Comparison of ENCODE assay signal across 8 cellular contexts in the genomic region with DNA sequence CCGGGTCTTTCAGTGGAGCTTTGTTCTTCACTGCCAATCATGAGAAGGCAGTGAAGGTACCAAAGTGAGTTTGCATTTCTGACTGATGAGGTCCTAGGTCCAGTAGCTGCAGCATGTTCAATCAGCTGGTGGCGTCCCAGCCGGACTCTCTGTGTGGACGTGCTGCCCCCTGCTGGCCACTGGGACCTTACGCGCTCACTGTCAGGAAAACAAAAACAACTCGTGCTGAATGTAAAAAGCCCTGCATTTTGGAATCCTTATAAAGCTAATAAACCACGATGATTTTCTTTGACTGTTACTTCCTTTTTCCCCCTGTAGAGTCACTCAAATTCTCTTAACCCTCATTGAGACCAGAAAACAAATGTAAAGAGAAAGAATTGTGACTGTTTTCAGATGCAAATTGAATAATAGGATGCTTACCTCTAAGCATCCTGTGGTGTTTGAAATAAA. TPM values are rescaled to one million over a fixed set of nuclear protein-coding genes. Genes with fewer than 3 reads are reported as not detected.
DNase-seq lines count a peak whose midpoint lies in the region; ATAC-seq and TF ChIP-seq lines count a peak whose summit lies in the region.

No MANE protein-coding gene starts in this region.

- H3K4me3 Mint-ChIP-seq in IgD-negative memory B cell = peak overlapping the region in 1 of 4 donors; percentile 67
- no peak overlapping the region for H3K4me3 Mint-ChIP-seq in activated T-cell treated with anti-CD3 and anti-CD28 coated beads, Interleukin-2, amount 50 U/mL, for 4 hours
- H3K4me3 Mint-ChIP-seq in nephron progenitor cell = no peak overlapping the region

- H3K27me3 Mint-ChIP-seq in IgD-negative memory B cell (peaks cover 2% of the 10 kb centered on the region), nephron progenitor cell (ENCODE audit: low read depth, poor library complexity) (no peaks in the 10 kb centered on the region)
- H3K27me3 Mint-ChIP-seq in activated T-cell treated with anti-CD3 and anti-CD28 coated beads, Interleukin-2, amount 50 U/mL, for 4 hours (ENCODE audit: low read depth) = peaks cover 46% of the 10 kb centered on the region

- H3F3A ChIP-seq in PC-9 (ENCODE audit: insufficient read depth, low read depth) = peaks cover 7% of the 10 kb centered on the region; the same call in 1 of the 2 replicates

- peak; percentile 75 to 83 for DNase-seq in PC-9
- DNase-seq in activated T-cell treated with anti-CD3 and anti-CD28 coated beads, Interleukin-2, amount 50 U/mL, for 4 hours = peak; percentile 72
- DNase-seq in fibroblast of peridontal ligament (ENCODE audit: extremely low read depth) = peak; percentile 82
- DNase-seq in nephron progenitor cell = peak; percentile 94
- peak; percentile 18 to 65 (median 58) for DNase-seq in stimulated activated naive CD4-positive, alpha-beta T cell (lab: John Stamatoyannopoulos, UW)

- H3K9me3 Mint-ChIP-seq in IgD-negative memory B cell (no peaks in the 10 kb centered on the region), nephron progenitor cell (no peaks in the 10 kb centered on the region)
- H3K9me3 Mint-ChIP-seq in activated T-cell treated with anti-CD3 and anti-CD28 coated beads, Interleukin-2, amount 50 U/mL, for 4 hours = no peaks in the 10 kb centered on the region

- H3K4me1 Mint-ChIP-seq in IgD-negative memory B cell (peaks cover 14 to 18% (median 15%) of the 10 kb centered on the region in 3 donors), nephron progenitor cell (peaks cover 6% of the 10 kb centered on the region)
- peaks cover 4% of the 10 kb centered on the region for H3K4me1 Mint-ChIP-seq in activated T-cell treated with anti-CD3 and anti-CD28 coated beads, Interleukin-2, amount 50 U/mL, for 4 hours (ENCODE audit: low read depth)

- H3K79me2 ChIP-seq in PC-9 (ENCODE audit: low read depth) = no peaks in the 10 kb centered on the region

- no TSS peak for BruUV-seq in PC-9 (replicated peaks; lab: Mats Ljungman, UMichigan)

- no peaks in the 10 kb centered on the region for H4K20me1 ChIP-seq in PC-9 (ENCODE audit: insufficient read depth)

- peak; percentile 55 to 63 for ATAC-seq in activated T-cell treated with anti-CD3 and anti-CD28 coated beads, Interleukin-2, amount 50 U/mL, for 4 hours
- no peak for ATAC-seq in HG02973 (IDR thresholded peaks at IDR 0.05; ENCODE audit: unreplicated experiment)

- peak overlapping the region in 2 of 3 donors; percentile 12 to 59 for H3K27ac Mint-ChIP-seq in IgD-negative memory B cell
- no peak overlapping the region for H3K27ac Mint-ChIP-seq in nephron progenitor cell

- intact Hi-C loops in PC-9 (cut with micrococcal nuclease; ENCODE audit: unreplicated experiment) = loop anchor here (1.0 to 5.0 kb wide), 5 partner anchors 371 to 640 kb away; a partner anchor contains a TSS

- POLR2A ChIA-PET in PC-9 (lab: Charles Lee; ENCODE audit: unreplicated experiment) = interaction anchor here (0.5 kb wide), 1 partner anchor 370 kb away, joined by 5 read pairs; no protein-coding TSS in a partner anchor

- peaks cover 14% of the 10 kb centered on the region for H3K4me1 ChIP-seq in PC-9 (replicated peaks; ENCODE audit: insufficient read depth)

- H3K36me3 Mint-ChIP-seq in IgD-negative memory B cell (no peaks in the 10 kb centered on the region), nephron progenitor cell (ENCODE audit: low read depth) (no peaks in the 10 kb centered on the region)
- no peaks in the 10 kb centered on the region for H3K36me3 Mint-ChIP-seq in activated T-cell treated with anti-CD3 and anti-CD28 coated beads, Interleukin-2, amount 50 U/mL, for 4 hours (ENCODE audit: insufficient read depth)

- no peaks in the 10 kb centered on the region for H3K9me2 ChIP-seq in PC-9 (ENCODE audit: insufficient read depth)

- peak; percentile 94 for TF ChIP-seq CTCF in GM12872 (IDR thresholded peaks at IDR 0.05; ENCODE audit: insufficient read depth, low read depth, low read length)
- peak; percentile 98 for TF ChIP-seq CTCF in PC-9 (conservative IDR thresholded peaks at IDR 0.05)
- TF ChIP-seq CTCF in nephron progenitor cell (IDR thresholded peaks at IDR 0.05) = peak; percentile 97

- CTCF ChIA-PET in PC-9 (lab: Charles Lee) = interaction anchor here (0.6 to 1.5 kb wide), 7 partner anchors 309 to 640 kb away, joined by 3 to 8 read pairs (median 5); a partner anchor contains a TSS

- no peaks in the 10 kb centered on the region for H3K36me3 ChIP-seq in PC-9 (ENCODE audit: low read depth)

- no peak overlapping the region for H3K27ac ChIP-seq in PC-9

- no peaks in the 10 kb centered on the region for H3K27me3 ChIP-seq in PC-9 (ENCODE audit: insufficient read depth, low read depth)

- H3K4me2 ChIP-seq in PC-9 = no peak overlapping the region

- H2AFZ ChIP-seq in PC-9 = no peak overlapping the region

- no peak overlapping the region for H3K4me3 ChIP-seq in PC-9

- no peaks in the 10 kb centered on the region for H3K9me3 ChIP-seq in PC-9 (ENCODE audit: insufficient read depth, low read depth)

RNA-seq across cellular contexts. Expression of a gene that starts 4.9 kb away (rescaled TPM):
- 261 TPM for polyA plus RNA-seq in IgD-negative memory B cell
- 93.4 and 145 TPM in 2 replicates for total RNA-seq in PC-9 (2021)
- total RNA-seq in activated T-cell treated with anti-CD3 and anti-CD28 coated beads, Interleukin-2, amount 50 U/mL, for 4 hours = 1 to 10 TPM; 1.7 to 2.3 (median 1.7) TPM

RNA-seq across cellular contexts. Expression of a gene that starts 48.5 kb away (rescaled TPM):
- 15.1 TPM for polyA plus RNA-seq in IgD-negative memory B cell
- 12.5 and 14.6 TPM in 2 replicates for total RNA-seq in PC-9 (2021)
- total RNA-seq in activated T-cell treated with anti-CD3 and anti-CD28 coated beads, Interleukin-2, amount 50 U/mL, for 4 hours = 10 to 100 TPM; 15.4 to 17.1 (median 15.9) TPM

Comparison
In these comparisons a context has a peak if more than half of its experiments do, and no peak if none do; other contexts are left out.
1. RNA of a gene that starts 4.9 kb away (total RNA-seq): 93.4 to 145 TPM in PC-9; 1.7 to 2.3 TPM in activated T-cell treated with anti-CD3 and anti-CD28 coated beads, Interleukin-2, amount 50 U/mL, for 4 hours; every median in the first group is over 10 times any median in the second.
2. Peak in every context shown above with its lines, with median percentiles within 50 percentile points of each other: CTCF ChIP-seq and DNase-seq.